ENCODE assay signal across 8 cellular contexts in genomic region chr16:58129097-58129936, GRCh38. TPM values are rescaled to one million over a fixed set of nuclear protein-coding genes. Genes with fewer than 3 reads are reported as not detected.
DNase-seq lines count a peak whose midpoint lies in the region; ATAC-seq, FAIRE-seq and TF ChIP-seq lines count a peak whose summit lies in the region.

Gene CFAP20, minus strand, starts transcription at chr16:58129381. Its CDS starts 266 bp downstream, at chr16:58129115.

- H3K9me3 ChIP-seq in ascending aorta (no peaks in the 10 kb centered on the region), right atrium auricular region (no peaks in the 10 kb centered on the region), psoas muscle (no peaks in the 10 kb centered on the region)

- TF ChIP-seq CTCF in ascending aorta (IDR thresholded peaks at IDR 0.05) (no peak), right atrium auricular region (IDR thresholded peaks at IDR 0.05) (no peak), psoas muscle (IDR thresholded peaks at IDR 0.05) (no peak)

- H3K27ac ChIP-seq in ascending aorta (peak within 1 kb of the TSS; percentile 84 to 91), right atrium auricular region (peak within 1 kb of the TSS; percentile 93 to 95), psoas muscle (peak within 1 kb of the TSS; percentile 86)

- H3K4me1 ChIP-seq in ascending aorta: peaks cover 17 to 33% of the 10 kb centered on the region in 2 donors
- peaks cover 0 to 40% of the 10 kb centered on the region in 2 donors for H3K4me1 ChIP-seq in right atrium auricular region
- H3K4me1 ChIP-seq in psoas muscle: peaks cover 29% of the 10 kb centered on the region

- no peaks in the 10 kb centered on the region for H3K9me3 Mint-ChIP-seq in T-helper 2 cell treated with Interferon-gamma antibody and Interleukin-4, amounts not matched to agents 5 μg/mL and 100 μg/mL, for 36 hours

- ATAC-seq in GM18502 (IDR thresholded peaks at IDR 0.05; ENCODE audit: poor library complexity, unreplicated experiment) (peak; percentile 91), HG02970 (IDR thresholded peaks at IDR 0.05; ENCODE audit: low FRiP score, unreplicated experiment) (peak; percentile 84), psoas muscle (peak; percentile 98 to 99 (median 98))

- intact Hi-C loops in ascending aorta (cut with DNase I): loop anchor here (1.0 to 5.0 kb wide), 8 partner anchors 68 to 592 kb away; partner anchors contain the start of genes CCDC102A, CSNK2A2, KATNB1 and KIFC3
- intact Hi-C loops in psoas muscle (cut with DNase I): loop anchor here in 1 of 2 donors (5.0 to 10.0 kb wide), 2 partner anchors 235 to 317 kb away; no protein-coding TSS in a partner anchor

- H3K36me3 Mint-ChIP-seq in T-helper 2 cell treated with Interferon-gamma antibody and Interleukin-4, amounts not matched to agents 5 μg/mL and 100 μg/mL, for 36 hours (ENCODE audit: low read depth): peaks cover 9% of the 10 kb centered on the region

- H3K4me1 Mint-ChIP-seq in T-helper 2 cell treated with Interferon-gamma antibody and Interleukin-4, amounts not matched to agents 5 μg/mL and 100 μg/mL, for 36 hours (ENCODE audit: low read depth): peaks cover 32% of the 10 kb centered on the region

- DNase-seq in NCI-H1930 (lab: John Stamatoyannopoulos, UW): peak; percentile 97
- peak; percentile 98 for DNase-seq in T-helper 2 cell treated with Interferon-gamma antibody and Interleukin-4, amounts not matched to agents 5 μg/mL and 100 μg/mL, for 36 hours (ENCODE audit: low spot score)
- DNase-seq in ascending aorta (ENCODE audit: low spot score in 2 of 2): peak; percentile 94 to 100
- peak; percentile 99 for DNase-seq in right atrium auricular region (ENCODE audit: low spot score)
- peak; percentile 99 for DNase-seq in psoas muscle
- peak; percentile 94 for DNase-seq in urothelium cell line (ENCODE audit: low spot score)

- peak within 1 kb of the TSS; percentile 87 for H3K4me3 Mint-ChIP-seq in T-helper 2 cell treated with Interferon-gamma antibody and Interleukin-4, amounts not matched to agents 5 μg/mL and 100 μg/mL, for 36 hours

- peak; percentile 93 for FAIRE-seq in urothelium cell line (lab: Jason Lieb, UNC)

- WGBS in psoas muscle, 3 donors: 2% methylated on average over 70 of the region's 70 CpGs

- H3K27me3 Mint-ChIP-seq in T-helper 2 cell treated with Interferon-gamma antibody and Interleukin-4, amounts not matched to agents 5 μg/mL and 100 μg/mL, for 36 hours (ENCODE audit: low read depth): no peaks in the 10 kb centered on the region

- peak within 1 kb of the TSS; percentile 93 to 99 for H3K4me3 ChIP-seq in ascending aorta
- peak within 1 kb of the TSS; percentile 87 to 96 for H3K4me3 ChIP-seq in right atrium auricular region
- H3K4me3 ChIP-seq in psoas muscle: peak within 1 kb of the TSS; percentile 86

- H3K36me3 ChIP-seq in ascending aorta (no peaks in the 10 kb centered on the region), right atrium auricular region (no peaks in the 10 kb centered on the region), psoas muscle (ENCODE audit: insufficient read depth in 1 of 2, low read depth in 1 of 2) (no peaks in the 10 kb centered on the region)

- peak within 1 kb of the TSS; percentile 82 for H3K27ac Mint-ChIP-seq in T-helper 2 cell treated with Interferon-gamma antibody and Interleukin-4, amounts not matched to agents 5 μg/mL and 100 μg/mL, for 36 hours

- no peaks in the 10 kb centered on the region for H3K27me3 ChIP-seq in ascending aorta
- H3K27me3 ChIP-seq in right atrium auricular region: no peaks in the 10 kb centered on the region
- no peaks in the 10 kb centered on the region for H3K27me3 ChIP-seq in psoas muscle (ENCODE audit: insufficient read depth in 3 of 3, low read length in 2 of 3)

RNA-seq across cellular contexts. Expression of gene CFAP20, which starts in this region (rescaled TPM):
- total RNA-seq in ascending aorta (39.1 TPM), right atrium auricular region (10 to 100 TPM; 36.9 to 64.2 TPM), psoas muscle (10 to 100 TPM in 1 of 4 donors, 1 to 10 TPM in 3; 5.6 to 11.5 (median 8.6) TPM)
- polyA plus RNA-seq in psoas muscle: 10 to 100 TPM in 2 of 3 donors, 1 to 10 TPM in 1; 7.0 to 22.0 (median 15.4) TPM

Comparison
In these comparisons a context has a peak if more than half of its experiments do, and no peak if none do; other contexts are left out.
1. Peak in every context shown above with its lines: DNase-seq, ATAC-seq, H3K4me3 ChIP-seq and H3K27ac ChIP-seq.